Comparison of ENCODE assay signal across 8 cellular contexts in genomic region chr2:238573065-238573778, GRCh38.
A peak's percentile ranks its signal among the peaks of the same experiment; 100 is the strongest.
DNase-seq lines count a peak whose midpoint lies in the region; ATAC-seq and TF ChIP-seq lines count a peak whose summit lies in the region.

No MANE protein-coding gene starts in this region.

- H3K9ac ChIP-seq in PC-3 (ENCODE audit: low read length): no peak overlapping the region

- no peaks in the 10 kb centered on the region for H3K9me2 ChIP-seq in PC-3 (replicated peaks; ENCODE audit: low read length)

- intact Hi-C loops in PC-3 (cut with micrococcal nuclease): no loop called here

- no peak overlapping the region for H3K27ac Mint-ChIP-seq in stimulated activated naive B cell treated with anti-CD40 and anti-IgM and Interleukin-4, amounts not matched to agents 10 μg/mL and 1 μg/mL and 100 μg/mL, for 72 hours

- H3F3A ChIP-seq in PC-3 (ENCODE audit: low read length, unreplicated experiment): no peaks in the 10 kb centered on the region

- no peak for ATAC-seq in activated CD4-positive, CD25-positive, alpha-beta regulatory T cell treated with anti-CD3 and anti-CD28 coated beads, Interleukin-2, amount 50 U/mL, for 24 hours
- ATAC-seq in PC-3 (peak; percentile 62), HG02763 (IDR thresholded peaks at IDR 0.05; ENCODE audit: unreplicated experiment) (no peak)
- ATAC-seq in stimulated activated naive B cell treated with anti-CD40 and anti-IgM and Interleukin-4, amounts not matched to agents 10 μg/mL and 1 μg/mL and 100 μg/mL, for 72 hours (replicated peaks): peak; percentile 25 to 46

- CTCF ChIA-PET in PC-3 (lab: Charles Lee): no interaction called here

- POLR2A ChIA-PET in PC-3 (lab: Charles Lee; ENCODE audit: unreplicated experiment): no interaction called here

- no peaks in the 10 kb centered on the region for H3K36me3 ChIP-seq in PC-3 (ENCODE audit: low read depth, low read length)

- no peaks in the 10 kb centered on the region for H3K79me2 ChIP-seq in PC-3 (ENCODE audit: low read length)

- H3K27ac ChIP-seq in PC-3 (ENCODE audit: low read length): no peak overlapping the region

- H3K4me2 ChIP-seq in PC-3 (ENCODE audit: low read length): no peak overlapping the region

- peak; percentile 44 for DNase-seq in activated CD4-positive, CD25-positive, alpha-beta regulatory T cell treated with anti-CD3 and anti-CD28 coated beads, Interleukin-2, amount 50 U/mL, for 72 hours
- DNase-seq in PC-3 (peak; percentile 49), foreskin fibroblast (no peak), SKM-1 treated with dmso at 0.1 percent for 144 hours (lab: John Stamatoyannopoulos, UW; ENCODE audit: unreplicated experiment) (no peak), globus pallidus (ENCODE audit: low spot score) (no peak)
- DNase-seq in stimulated activated naive B cell treated with anti-CD40 and anti-IgM and Interleukin-4, amounts not matched to agents 10 μg/mL and 1 μg/mL and 100 μg/mL, for 72 hours: no peak

- no peaks in the 10 kb centered on the region; the same call in 1 of the 2 replicates for H3K27me3 ChIP-seq in PC-3 (ENCODE audit: low read length)

- TF ChIP-seq CTCF in PC-3 (conservative IDR thresholded peaks at IDR 0.05; ENCODE audit: low read depth, low read length) (peak; percentile 75), foreskin fibroblast (IDR thresholded peaks at IDR 0.05; ENCODE audit: low read depth, low read length) (peak; percentile 28)

- peaks cover 0 to 4% of the 10 kb centered on the region in 2 donors for H3K27me3 Mint-ChIP-seq in stimulated activated naive B cell treated with anti-CD40 and anti-IgM and Interleukin-4, amounts not matched to agents 10 μg/mL and 1 μg/mL and 100 μg/mL, for 72 hours

- no peaks in the 10 kb centered on the region for H4K20me1 ChIP-seq in PC-3 (ENCODE audit: low read length)

- H3K4me3 ChIP-seq in PC-3 (ENCODE audit: low read length) (no peak overlapping the region), foreskin fibroblast (ENCODE audit: low read depth in 1 of 2, low read length in 2 of 2) (no peak overlapping the region)

- H2AFZ ChIP-seq in PC-3 (ENCODE audit: low read length): no peak overlapping the region

- BruUV-seq in PC-3 (replicated peaks; lab: Mats Ljungman, UMichigan): no TSS peak

- no peaks in the 10 kb centered on the region for H3K4me1 ChIP-seq in PC-3 (ENCODE audit: insufficient read depth, low read length)

- H3K36me3 Mint-ChIP-seq in stimulated activated naive B cell treated with anti-CD40 and anti-IgM and Interleukin-4, amounts not matched to agents 10 μg/mL and 1 μg/mL and 100 μg/mL, for 72 hours: no peaks in the 10 kb centered on the region

- H3K9me3 Mint-ChIP-seq in stimulated activated naive B cell treated with anti-CD40 and anti-IgM and Interleukin-4, amounts not matched to agents 10 μg/mL and 1 μg/mL and 100 μg/mL, for 72 hours: no peaks in the 10 kb centered on the region

- H3K4me1 Mint-ChIP-seq in stimulated activated naive B cell treated with anti-CD40 and anti-IgM and Interleukin-4, amounts not matched to agents 10 μg/mL and 1 μg/mL and 100 μg/mL, for 72 hours: no peaks in the 10 kb centered on the region

- no peaks in the 10 kb centered on the region for H3K9me3 ChIP-seq in PC-3 (ENCODE audit: low read length)

- no peak overlapping the region for H3K4me3 Mint-ChIP-seq in stimulated activated naive B cell treated with anti-CD40 and anti-IgM and Interleukin-4, amounts not matched to agents 10 μg/mL and 1 μg/mL and 100 μg/mL, for 72 hours

Comparison
In these comparisons a context has a peak if more than half of its experiments do, and no peak if none do; other contexts are left out.
1. DNase-seq: peak in activated CD4-positive, CD25-positive, alpha-beta regulatory T cell treated with anti-CD3 and anti-CD28 coated beads, Interleukin-2, amount 50 U/mL, for 72 hours (single experiment) and PC-3 (single experiment); none in foreskin fibroblast (0 of 2), stimulated activated naive B cell treated with anti-CD40 and anti-IgM and Interleukin-4, amounts not matched to agents 10 μg/mL and 1 μg/mL and 100 μg/mL, for 72 hours (single experiment), SKM-1 treated with dmso at 0.1 percent for 144 hours (single experiment) and globus pallidus (single experiment).
2. ATAC-seq: peak in PC-3 (single experiment) and stimulated activated naive B cell treated with anti-CD40 and anti-IgM and Interleukin-4, amounts not matched to agents 10 μg/mL and 1 μg/mL and 100 μg/mL, for 72 hours (2 of 2); none in activated CD4-positive, CD25-positive, alpha-beta regulatory T cell treated with anti-CD3 and anti-CD28 coated beads, Interleukin-2, amount 50 U/mL, for 24 hours (0 of 2) and HG02763 (single experiment).